Comparison of ENCODE assay signal across 14 cellular contexts in the genomic region with DNA sequence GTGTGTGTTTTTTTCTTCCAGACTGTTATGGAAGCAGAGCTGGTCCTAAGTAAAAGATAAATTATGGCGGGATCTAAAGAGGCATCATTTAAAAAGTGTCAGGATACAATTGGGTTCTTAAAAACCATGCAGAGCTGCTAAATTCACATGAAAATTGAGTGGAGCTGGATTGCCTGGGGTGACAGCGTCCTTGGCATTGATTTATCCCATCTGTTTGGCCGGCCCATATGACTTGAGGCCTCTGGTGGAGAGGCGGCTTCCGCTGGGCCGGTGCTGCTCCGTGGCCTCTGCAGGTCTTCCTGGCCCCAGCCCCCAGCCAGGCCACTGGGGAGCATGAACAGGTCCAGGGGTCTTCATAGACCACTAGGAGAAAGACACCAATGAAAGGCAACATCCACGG.
DNase-seq lines count a peak whose midpoint lies in the region; ATAC-seq and TF ChIP-seq lines count a peak whose summit lies in the region.
"Had no signal": no experiment of that assay in that cellular context is flagged by ENCODE, and none has a peak within 500 bp of the region (broad histone marks: within the 10 kb centered on the region; RNA-seq: fewer than 3 reads in every experiment).

No MANE protein-coding gene starts in this region.

- no peaks in the 10 kb centered on the region for H3K9me3 Mint-ChIP-seq in endodermal cell
- no peaks in the 10 kb centered on the region for H3K9me3 Mint-ChIP-seq in nephron
- H3K9me3 Mint-ChIP-seq: IgD-negative memory B cell had no signal

- peaks cover 6% of the 10 kb centered on the region for H3K4me1 ChIP-seq in endodermal cell (ENCODE audit: control insufficient read depth, insufficient read depth, low read length)

- H3K36me3 ChIP-seq in SK-N-MC (ENCODE audit: insufficient read depth, low read length) (no peaks in the 10 kb centered on the region), endodermal cell (ENCODE audit: control insufficient read depth, insufficient read depth, low read length) (no peaks in the 10 kb centered on the region)

- WGBS in endodermal cell (ENCODE audit: insufficient coverage in 1 of 2, insufficient read length in 1 of 2), 2 experiments: 87 to 91% methylated on average over 7 to 8 of the region's 8 CpGs

- H3K27me3 Mint-ChIP-seq in endodermal cell (ENCODE audit: insufficient read depth): peaks cover 2% of the 10 kb centered on the region
- H3K27me3 Mint-ChIP-seq in nephron (ENCODE audit: low read depth): peaks cover 12% of the 10 kb centered on the region

- no peak overlapping the region for H3K9ac ChIP-seq in SK-N-MC (ENCODE audit: insufficient read length)
- no peak overlapping the region for H3K9ac ChIP-seq in endodermal cell (ENCODE audit: extremely low read depth, low read length, poor library complexity, severe bottlenecking)

- ATAC-seq in GM21576 (IDR thresholded peaks at IDR 0.05; ENCODE audit: unreplicated experiment) (no peak), HG03571 (IDR thresholded peaks at IDR 0.05; ENCODE audit: unreplicated experiment) (no peak)

- H3K4me3 ChIP-seq in SK-N-MC (no peak overlapping the region), endodermal cell (ENCODE audit: low read length) (no peak overlapping the region)

- peaks cover 17% of the 10 kb centered on the region for H3K4me1 Mint-ChIP-seq in endodermal cell
- H3K4me1 Mint-ChIP-seq in nephron: peaks cover 74% of the 10 kb centered on the region
- H3K4me1 Mint-ChIP-seq: IgD-negative memory B cell had no signal

- TF ChIP-seq CTCF in endodermal cell (conservative IDR thresholded peaks at IDR 0.05) (no peak), nephron (IDR thresholded peaks at IDR 0.05; ENCODE audit: unreplicated experiment in 3 of 3) (no peak)

- H3K9me3 ChIP-seq in SK-N-MC (ENCODE audit: low read depth, low read length) (no peaks in the 10 kb centered on the region), endodermal cell (ENCODE audit: control insufficient read depth, low read length) (no peaks in the 10 kb centered on the region)

- in situ Hi-C loops in G401 (cut with HindIII; ENCODE audit: low sequenced_read_pairs): no loop called here

- H3K4me3 Mint-ChIP-seq in endodermal cell (no peak overlapping the region), nephron (peak overlapping the region in 1 of 3 experiments; percentile 8)
- H3K4me3 Mint-ChIP-seq: IgD-negative memory B cell had no signal

- H3K27me3 ChIP-seq in endodermal cell (ENCODE audit: control insufficient read depth, insufficient read depth, low read length, poor library complexity, severe bottlenecking): no peaks in the 10 kb centered on the region

- peak; percentile 73 for DNase-seq in G401 (ENCODE audit: low spot score)
- no peak for DNase-seq in SK-N-MC (ENCODE audit: low read depth, low spot score)
- DNase-seq in endodermal cell: no peak
- no peak for DNase-seq in HT-29 (ENCODE audit: low spot score)
- DNase-seq in NCI-H510A treated with DMSO at 0.1 percent for 48 hours (lab: John Stamatoyannopoulos, UW): no peak
- DNase-seq: COR-L47, DMS53, NCI-H187 treated with DMSO at 0.1 percent for 48 hours, OCI-M1, SIG-M5 had no signal

- H3K36me3 Mint-ChIP-seq in endodermal cell (ENCODE audit: low read depth): no peaks in the 10 kb centered on the region
- no peaks in the 10 kb centered on the region for H3K36me3 Mint-ChIP-seq in nephron (ENCODE audit: low read depth)
- H3K36me3 Mint-ChIP-seq: IgD-negative memory B cell had no signal

- no peak overlapping the region for H3K27ac Mint-ChIP-seq in endodermal cell
- H3K27ac Mint-ChIP-seq in nephron: peak overlapping the region; percentile 40 to 88 (median 88)
- H3K27ac Mint-ChIP-seq: IgD-negative memory B cell had no signal

- H3K27ac ChIP-seq in SK-N-MC (peak overlapping the region; percentile 21; the same call in 1 of the 2 replicates), endodermal cell (ENCODE audit: low read depth, low read length) (peak overlapping the region; percentile 85)
